Comparison of ENCODE assay signal across 1 cellular context in genomic region chr12:116358850-116359761, GRCh38.
A peak's percentile ranks its signal among the peaks of the same experiment; 100 is the strongest.
TF ChIP-seq lines count a peak whose summit lies in the region.

No MANE protein-coding gene starts in this region.

TF ChIP-seq in K562, 482 proteins besides CTCF, POLR2A, EP300 and RAD21 (continued from another document and continues in another):
- TF ChIP-seq YY1 (IDR thresholded peaks at IDR 0.05; ENCODE audit: borderline replicate concordance in 1 of 3, control insufficient read depth in 1 of 3, extremely low read depth in 1 of 3, insufficient read depth in 3 of 3, insufficient read length in 1 of 3, insufficient replicate concordance in 2 of 3, low read depth in 1 of 3, low read length in 2 of 3) (peak in 1 of 3 experiments; percentile 18), NCOA2 (IDR thresholded peaks at IDR 0.05; ENCODE audit: partially characterized antibody in 2 of 2) (no peak), HCFC1 (IDR thresholded peaks at IDR 0.05; ENCODE audit: low read depth, low read length) (no peak), MYBL2 (IDR thresholded peaks at IDR 0.05; ENCODE audit: low read depth) (no peak; the same call in 1 of the 2 replicates), MYBL2 (CRISPR knock-in tag; IDR thresholded peaks at IDR 0.05; ENCODE audit: borderline replicate concordance) (no peak), HOMEZ (CRISPR knock-in tag; IDR thresholded peaks at IDR 0.05) (no peak), PBX2 (CRISPR knock-in tag; IDR thresholded peaks at IDR 0.05; ENCODE audit: low read depth) (no peak), PBX2 (tag; conservative IDR thresholded peaks at IDR 0.05; ENCODE audit: low read depth) (no peak; the same call in 1 of the 2 replicates), ZNF77 (CRISPR knock-in tag; IDR thresholded peaks at IDR 0.05) (no peak), ZNF57 (CRISPR knock-in tag; IDR thresholded peaks at IDR 0.05) (no peak), NONO (IDR thresholded peaks at IDR 0.05; ENCODE audit: low read depth in 2 of 2, low read length in 1 of 2) (no peak), ELF1 (tag; IDR thresholded peaks at IDR 0.05) (peak; percentile 67), ADNP (tag; IDR thresholded peaks at IDR 0.05) (peak; percentile 90), SMAD1 (IDR thresholded peaks at IDR 0.05; ENCODE audit: low read depth, low read length, partially characterized antibody) (peak; percentile 50), SMARCA5 (IDR thresholded peaks at IDR 0.05) (no peak), ZNF668 (CRISPR knock-in tag; IDR thresholded peaks at IDR 0.05) (no peak), XRCC4 (IDR thresholded peaks at IDR 0.05; ENCODE audit: extremely low read depth, insufficient read depth, insufficient read length) (no peak), C11orf30 (IDR thresholded peaks at IDR 0.05; ENCODE audit: low read depth) (no peak), TAF9B (IDR thresholded peaks at IDR 0.05; ENCODE audit: partially characterized antibody) (peak; percentile 20), ZNF175 (CRISPR knock-in tag; IDR thresholded peaks at IDR 0.05; ENCODE audit: low read depth) (no peak), PURB (CRISPR knock-in tag; IDR thresholded peaks at IDR 0.05; ENCODE audit: low read depth) (no peak), HOXB6 (CRISPR knock-in tag; IDR thresholded peaks at IDR 0.05; ENCODE audit: borderline replicate concordance) (no peak), ATF1 (CRISPR knock-in tag; IDR thresholded peaks at IDR 0.05) (no peak), ATF1 (tag; IDR thresholded peaks at IDR 0.05) (peak; percentile 93), FOXK1 (CRISPR knock-in tag; IDR thresholded peaks at IDR 0.05; ENCODE audit: borderline replicate concordance) (no peak), RBM39 (optimal IDR thresholded peaks at IDR 0.05; ENCODE audit: low read depth, low read length) (no peak), RB1 (IDR thresholded peaks at IDR 0.05; ENCODE audit: low read depth) (no peak), CUX1 (CRISPR knock-in tag; IDR thresholded peaks at IDR 0.05) (no peak), ZNF347 (CRISPR knock-in tag; IDR thresholded peaks at IDR 0.05; ENCODE audit: low read depth) (no peak), STAT5A (IDR thresholded peaks at IDR 0.05; ENCODE audit: borderline replicate concordance, low read length) (no peak), ZBTB26 (CRISPR knock-in tag; IDR thresholded peaks at IDR 0.05) (no peak), SMAD4 (CRISPR knock-in tag; conservative IDR thresholded peaks at IDR 0.05) (peak; percentile 68), ZBTB2 (IDR thresholded peaks at IDR 0.05) (no peak), BRCA1 (IDR thresholded peaks at IDR 0.05) (no peak), BRCA1 (CRISPR knock-in tag; IDR thresholded peaks at IDR 0.05) (no peak), THAP12 (CRISPR knock-in tag; IDR thresholded peaks at IDR 0.05) (0 out of 2 replicates have a peak, but pooled peaks have one; percentile 14), HDAC1 (IDR thresholded peaks at IDR 0.05) (no peak), TCF3 (CRISPR knock-in tag; IDR thresholded peaks at IDR 0.05) (peak; percentile 15; the same call in 1 of the 2 replicates), SMC3 (conservative IDR thresholded peaks at IDR 0.05; ENCODE audit: insufficient read depth, low read depth, low read length) (no peak), FOXA3 (CRISPR knock-in tag; conservative IDR thresholded peaks at IDR 0.05 in 1 of 2, IDR thresholded peaks at IDR 0.05 in 1 of 2) (no peak), FOXP4 (CRISPR knock-in tag; IDR thresholded peaks at IDR 0.05; ENCODE audit: borderline replicate concordance) (no peak), ZNF512 (tag; IDR thresholded peaks at IDR 0.05) (no peak), HDAC2 (IDR thresholded peaks at IDR 0.05) (0 out of 2 replicates have a peak, but pooled peaks have one; percentile 50), TSC22D4 (tag; IDR thresholded peaks at IDR 0.05) (no peak)
